Comparison of ENCODE assay signal across 19 cellular contexts in genomic region chr2:209956276-209956675, GRCh38.
"Had no signal": no experiment of that assay in that cellular context is flagged by ENCODE, and none has a peak within 500 bp of the region (broad histone marks: within the 10 kb centered on the region; RNA-seq: fewer than 3 reads in every experiment).

No MANE protein-coding gene starts in this region.

- ATAC-seq: esophagus mucosa; heart left ventricle; psoas muscle; sciatic nerve; stimulated activated naive B cell treated with anti-CD40 and anti-IgM and Interleukin-4, amounts not matched to agents 10 μg/mL and 1 μg/mL and 100 μg/mL, for 72 hours; stimulated activated naive CD8-positive, alpha-beta T cell treated with anti-CD3 and anti-CD28 coated beads, Interleukin-15, amount 100 ng/mL, for 72 hours had no signal

- DNase-seq: effector memory CD4-positive, alpha-beta T cell; heart left ventricle; hypothalamus; kidney glomerular epithelial cell; mesendoderm; naive B cell; occipital lobe; psoas muscle; retina; spleen; stimulated activated CD4-positive, alpha-beta T cell treated with anti-CD3 and anti-CD28 coated beads, Interleukin-15, amount 100 ng/mL, for 24 hours; stimulated activated CD4-positive, alpha-beta T cell treated with anti-CD3 and anti-CD28 coated beads, Interleukin-1b, Interleukin-23, amount 100 ng/mL, for 48 hours; stimulated activated CD4-positive, alpha-beta T cell treated with anti-CD3 and anti-CD28 coated beads, Interleukin-4, amount 100 ng/mL, for 24 hours; stimulated activated naive B cell treated with anti-CD40 and anti-IgM and Interleukin-4, amounts not matched to agents 10 μg/mL and 1 μg/mL and 100 μg/mL, for 72 hours; stimulated activated naive CD8-positive, alpha-beta T cell treated with anti-CD3 and anti-CD28 coated beads, Interleukin-15, amount 100 ng/mL, for 72 hours; substantia nigra; transverse colon had no signal
